14 cellular contexts compared by ENCODE assay signal in genomic region chr17:62101519-62101918, GRCh38. TPM values are rescaled to one million over a fixed set of nuclear protein-coding genes. Genes with fewer than 3 reads are reported as not detected.
DNase-seq lines count a peak whose midpoint lies in the region; ATAC-seq and TF ChIP-seq lines count a peak whose summit lies in the region.
"Had no signal": no experiment of that assay in that cellular context is flagged by ENCODE, and none has a peak within 500 bp of the region (broad histone marks: within the 10 kb centered on the region; RNA-seq: fewer than 3 reads in every experiment).

No MANE protein-coding gene starts in this region.

- 37% methylated on average over 4 of the region's 4 CpGs for WGBS in right lobe of liver (ENCODE audit: insufficient coverage, low coverage, low lambda C conversion rate, missing lambda C conversion rate)

- no peak for TF ChIP-seq CTCF in right lobe of liver (IDR thresholded peaks at IDR 0.05)

- H3K27me3 ChIP-seq in right lobe of liver = no peaks in the 10 kb centered on the region
- H3K27me3 ChIP-seq: BLaER1 had no signal

- H3K36me3 ChIP-seq in right lobe of liver = no peaks in the 10 kb centered on the region
- H3K36me3 ChIP-seq: BLaER1 had no signal

- intact Hi-C loops in left colon (cut with DNase I, micrococcal nuclease) = no loop called here
- intact Hi-C loops in right lobe of liver (cut with DNase I) = no loop called here

- H3K4me1 ChIP-seq in right lobe of liver = peaks cover 0 to 23% (median 10%) of the 10 kb centered on the region in 4 donors
- H3K4me1 ChIP-seq: BLaER1 had no signal

- H3K9me3 ChIP-seq in right lobe of liver = no peaks in the 10 kb centered on the region
- H3K9me3 ChIP-seq: BLaER1 had no signal

- peak overlapping the region in 2 of 3 donors; percentile 62 to 81 for H3K27ac ChIP-seq in right lobe of liver
- H3K27ac ChIP-seq: BLaER1, HL-60 had no signal

- DNase-seq in HT-29 (ENCODE audit: low spot score) (peak; percentile 57), left colon (no peak), right lobe of liver (no peak), NCI-H345 (lab: John Stamatoyannopoulos, UW) (no peak), NCI-H510A (lab: John Stamatoyannopoulos, UW) (no peak)
- DNase-seq: 8988T; Calu3; CD4-positive, alpha-beta memory T cell; DMS79 treated with DMSO at 0.1 percent for 48 hours; GF-D8 had no signal

- TF ChIP-seq POLR2A in right lobe of liver (IDR thresholded peaks at IDR 0.05) = no peak

- no peak overlapping the region for H3K4me3 ChIP-seq in right lobe of liver
- H3K4me3 ChIP-seq: BLaER1 had no signal

- ATAC-seq in left colon (peak; percentile 82), right lobe of liver (peak; percentile 64 to 75 (median 69)), GM18502 (IDR thresholded peaks at IDR 0.05; ENCODE audit: poor library complexity, unreplicated experiment) (no peak), HG02840 (IDR thresholded peaks at IDR 0.05; ENCODE audit: low FRiP score, unreplicated experiment) (no peak)

RNA-seq across cellular contexts. Expression of gene MED13, which starts 36.4 kb away (rescaled TPM):
- total RNA-seq in HT-29 (2014; rRNA removed; shearing (Covaris generic)) = 19.4 and 24.2 TPM in 2 replicates
- total RNA-seq in left colon (10 to 100 TPM; 80.3 to 85.7 TPM), right lobe of liver (10 to 100 TPM; 22.9 to 36.3 (median 32.5) TPM)

Comparison
In these comparisons a context has a peak if more than half of its experiments do, and no peak if none do; other contexts are left out.
1. ATAC-seq: peak in left colon (single experiment) and right lobe of liver (4 of 4); none in GM18502 (single experiment) and HG02840 (single experiment).